8 cellular contexts compared by ENCODE assay signal in the genomic region with DNA sequence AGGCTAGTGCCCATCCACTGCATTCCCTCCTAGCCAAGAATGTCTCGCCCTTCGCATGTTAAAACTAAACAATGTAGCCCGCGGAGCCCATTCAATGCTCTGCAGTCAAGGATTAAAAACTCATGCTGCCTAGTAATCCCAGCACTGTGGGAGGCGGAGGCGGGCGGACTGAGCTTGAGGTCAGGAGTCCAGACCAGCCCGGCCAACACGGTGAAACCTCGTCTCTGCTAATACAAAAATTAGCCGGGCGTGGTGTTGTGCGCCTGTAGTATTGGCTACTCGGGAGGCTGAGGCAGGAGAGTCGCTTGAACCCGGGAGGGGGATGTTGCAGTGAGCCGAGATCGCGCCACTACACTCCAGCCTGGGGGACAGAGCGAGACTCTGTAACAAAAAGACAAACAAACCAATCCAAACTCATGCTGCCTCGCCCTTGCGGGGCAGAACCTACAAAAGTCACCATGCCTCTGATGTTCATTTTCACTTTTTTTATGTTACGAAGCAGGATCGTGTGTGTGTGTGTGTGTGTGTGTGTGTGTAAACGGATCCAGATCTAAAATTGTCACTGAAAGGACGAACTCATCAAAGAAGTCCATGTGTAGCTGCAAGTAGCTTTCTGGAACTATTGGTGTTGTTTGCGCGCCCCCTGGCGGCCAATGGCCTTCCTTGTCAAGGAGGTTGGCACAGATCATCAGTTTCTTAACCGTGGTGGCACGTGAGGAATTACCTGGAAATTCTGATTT. TPM values are rescaled to one million over a fixed set of nuclear protein-coding genes. Genes with fewer than 3 reads are reported as not detected.
A peak's percentile ranks its signal among the peaks of the same experiment; 100 is the strongest.
DNase-seq lines count a peak whose midpoint lies in the region; ATAC-seq and TF ChIP-seq lines count a peak whose summit lies in the region.

No MANE protein-coding gene starts in this region.

- TF ChIP-seq CTCF in BE2C (IDR thresholded peaks at IDR 0.05; ENCODE audit: low read depth, low read length) (peak; percentile 89), HFFc6 (IDR thresholded peaks at IDR 0.05) (peak; percentile 95), left lung (IDR thresholded peaks at IDR 0.05) (peak; percentile 80 to 88)

- no peak overlapping the region for H3K27ac ChIP-seq in left lung

- H3K36me3 ChIP-seq in BE2C, result no peaks in the 10 kb centered on the region
- no peaks in the 10 kb centered on the region for H3K36me3 ChIP-seq in left lung

- no peak overlapping the region for H3K27ac Mint-ChIP-seq in HFFc6

- H3K27me3 Mint-ChIP-seq in HFFc6 (ENCODE audit: insufficient read depth), result peaks cover 19% of the 10 kb centered on the region

- H3K9me3 ChIP-seq in BE2C (no peaks in the 10 kb centered on the region), left lung (no peaks in the 10 kb centered on the region)

- H3K4me3 ChIP-seq in BE2C (ENCODE audit: low read depth, low read length) (peak overlapping the region; percentile 34), left lung (peak overlapping the region in 1 of 2 donors; percentile 22)

- H3K36me3 Mint-ChIP-seq in HFFc6 (ENCODE audit: low read depth), result no peaks in the 10 kb centered on the region

- peak; percentile 98 for ATAC-seq in left lung
- no peak for ATAC-seq in GM21515 (IDR thresholded peaks at IDR 0.05; ENCODE audit: unreplicated experiment)

- intact Hi-C loops in left lung (cut with DNase I), result loop anchor here (5.0 to 10.0 kb wide), 3 partner anchors 141 to 323 kb away; no protein-coding TSS in a partner anchor

- DNase-seq in BE2C, result peak; percentile 94
- peak; percentile 82 for DNase-seq in HFFc6
- peak; percentile 80 to 91 for DNase-seq in NCI-H526 (lab: John Stamatoyannopoulos, UW)
- DNase-seq in activated CD4-positive, alpha-beta T cell treated with anti-CD3 and anti-CD28 coated beads, Interleukin-2, amount 50 U/mL, for 1 hour, result peak; percentile 94
- peak; percentile 95 for DNase-seq in dermis blood vessel endothelial cell
- DNase-seq in left lung, result peak; percentile 88 to 99
- DNase-seq in stimulated activated CD4-positive, alpha-beta T cell treated with anti-CD3 and anti-CD28 coated beads, Interleukin-1b, Interleukin-23, amount 100 ng/mL, for 48 hours, result peak; percentile 89

- H3K4me1 Mint-ChIP-seq in HFFc6 (ENCODE audit: low read depth), result no peaks in the 10 kb centered on the region

- no peaks in the 10 kb centered on the region for H3K4me1 ChIP-seq in BE2C
- peaks cover 4 to 7% of the 10 kb centered on the region in 2 donors for H3K4me1 ChIP-seq in left lung

- peaks cover 4% of the 10 kb centered on the region; the same call in 1 of the 2 replicates for H3K27me3 ChIP-seq in BE2C
- H3K27me3 ChIP-seq in left lung, result peaks cover 0 to 9% of the 10 kb centered on the region in 2 donors

- H3K9me3 Mint-ChIP-seq in HFFc6, result no peaks in the 10 kb centered on the region

- peak overlapping the region; percentile 82 for H3K4me3 Mint-ChIP-seq in HFFc6

RNA-seq across cellular contexts. Expression of gene SPESP1, which starts 54.8 kb away (rescaled TPM):
- 0.73 TPM for polyA plus RNA-seq in BE2C (2012; ENCODE audit: insufficient read depth, insufficient read length, low read depth)
- total RNA-seq in HFFc6 (2021; fragmentation: NEBNext Ultra II Directional; extraction: Animal tissue kit (Norgen Biotek cat#: 25700)), result 1 to 10 TPM in 5 of 6 experiments, under 1 TPM in 1; 0.52 to 8.8 (median 7.9) TPM
- total RNA-seq in dermis blood vessel endothelial cell, result 1.5 and 4.6 TPM in 2 replicates
- 1 to 10 TPM; 1.8 to 5.0 TPM for total RNA-seq in left lung

RNA-seq across cellular contexts. Expression of gene ANP32A, which starts 54.9 kb away (rescaled TPM):
- 347 TPM for polyA plus RNA-seq in BE2C (2012; ENCODE audit: insufficient read depth, insufficient read length, low read depth)
- total RNA-seq in HFFc6 (2021; fragmentation: NEBNext Ultra II Directional; extraction: Animal tissue kit (Norgen Biotek cat#: 25700)), result 100 to 1,000 TPM in 5 of 6 experiments, 10 to 100 TPM in 1; 95.7 to 130 (median 118) TPM
- total RNA-seq in dermis blood vessel endothelial cell (68.2 and 119 TPM in 2 replicates), left lung (100 to 1,000 TPM; 111 to 127 TPM)
